Comparison of ENCODE assay signal across 8 cellular contexts in the genomic region with DNA sequence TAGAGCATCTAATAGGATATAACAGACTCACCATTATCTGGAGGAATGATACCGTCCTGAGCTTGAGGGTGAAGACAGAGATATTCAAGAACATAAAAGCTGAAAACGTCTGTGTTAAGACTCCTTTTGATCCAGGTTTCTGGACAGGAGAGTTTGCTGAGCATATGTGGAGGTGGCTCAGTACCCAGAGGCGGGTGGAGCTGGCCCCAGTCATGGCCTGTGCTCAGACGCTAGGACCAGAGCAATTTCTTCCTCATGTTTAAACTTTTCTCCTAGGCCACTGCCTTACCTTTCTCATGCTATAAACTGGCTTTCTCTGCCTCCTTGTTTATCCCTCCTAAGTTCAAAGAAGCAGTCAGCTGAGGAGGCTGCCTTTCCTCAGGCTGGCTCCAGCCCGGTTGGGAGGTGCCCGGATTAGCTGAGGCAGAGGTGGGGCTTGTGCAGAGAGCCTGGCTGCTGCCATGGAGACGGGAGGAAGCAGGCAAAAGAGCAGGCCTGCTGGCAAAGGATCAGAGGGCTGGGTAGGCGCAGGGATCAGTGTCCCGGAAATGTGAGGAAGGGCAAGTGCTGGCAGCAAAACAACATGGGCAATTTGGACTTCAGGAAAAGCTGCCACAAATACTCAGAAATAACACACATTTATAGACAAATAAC. TPM values are rescaled to one million over a fixed set of nuclear protein-coding genes. Genes with fewer than 3 reads are reported as not detected.
DNase-seq lines count a peak whose midpoint lies in the region; ATAC-seq and TF ChIP-seq lines count a peak whose summit lies in the region.

No MANE protein-coding gene starts in this region.

- H3K4me3 Mint-ChIP-seq in T-helper 1 cell treated with Interleukin-12 subunit alpha and Interleukin-12 subunit beta and Interleukin-4 antibody, amounts not matched to agents 30 μg/mL and 1 μg/mL, for 36 hours: no peak overlapping the region
- no peak overlapping the region for H3K4me3 Mint-ChIP-seq in progenitor cell of endocrine pancreas (ENCODE audit: low read depth)

- peaks cover 3 to 49% (median 20%) of the 10 kb centered on the region in 12 donors for H3K4me1 ChIP-seq in heart left ventricle

- no peak for TF ChIP-seq POLR2A in heart left ventricle (IDR thresholded peaks at IDR 0.05)

- no peaks in the 10 kb centered on the region for H3K9me3 Mint-ChIP-seq in T-helper 1 cell treated with Interleukin-12 subunit alpha and Interleukin-12 subunit beta and Interleukin-4 antibody, amounts not matched to agents 30 μg/mL and 1 μg/mL, for 36 hours
- H3K9me3 Mint-ChIP-seq in progenitor cell of endocrine pancreas (ENCODE audit: low read depth): no peaks in the 10 kb centered on the region

- TF ChIP-seq CTCF in heart left ventricle (IDR thresholded peaks at IDR 0.05) (no peak), progenitor cell of endocrine pancreas (IDR thresholded peaks at IDR 0.05; ENCODE audit: unreplicated experiment) (no peak)

- peak overlapping the region in 1 of 12 donors; percentile 11 for H3K4me3 ChIP-seq in heart left ventricle

- intact Hi-C loops in heart left ventricle (cut with DNase I): loop anchor here in 7 of 10 donors (5.0 to 10.0 kb wide), 9 partner anchors 48 to 408 kb away; partner anchors contain the start of genes KLC1 (in 4 of the 7), XRCC3 (in 2 of the 7) and ZFYVE21 (in 2 of the 7)

- ATAC-seq in heart left ventricle: peak; percentile 92 to 98 (median 97)
- no peak for ATAC-seq in GM21786 (IDR thresholded peaks at IDR 0.05; ENCODE audit: unreplicated experiment)

- H3K36me3 Mint-ChIP-seq in T-helper 1 cell treated with Interleukin-12 subunit alpha and Interleukin-12 subunit beta and Interleukin-4 antibody, amounts not matched to agents 30 μg/mL and 1 μg/mL, for 36 hours (ENCODE audit: low read depth): peaks cover 16% of the 10 kb centered on the region
- H3K36me3 Mint-ChIP-seq in progenitor cell of endocrine pancreas (ENCODE audit: insufficient read depth): peaks cover 16% of the 10 kb centered on the region

- peak overlapping the region in 11 of 12 donors; percentile 27 to 76 (median 58) for H3K27ac ChIP-seq in heart left ventricle

- H3K4me1 Mint-ChIP-seq in T-helper 1 cell treated with Interleukin-12 subunit alpha and Interleukin-12 subunit beta and Interleukin-4 antibody, amounts not matched to agents 30 μg/mL and 1 μg/mL, for 36 hours (ENCODE audit: low read depth): no peaks in the 10 kb centered on the region
- no peaks in the 10 kb centered on the region for H3K4me1 Mint-ChIP-seq in progenitor cell of endocrine pancreas (ENCODE audit: low read depth)

- WGBS in heart left ventricle, 4 donors: 23 to 28% (median 27%) methylated on average over 9 of the region's 9 CpGs

- peaks cover 0 to 74% (median 61%) of the 10 kb centered on the region in 9 donors for H3K36me3 ChIP-seq in heart left ventricle

- peak overlapping the region; percentile 26 for H3K27ac Mint-ChIP-seq in T-helper 1 cell treated with Interleukin-12 subunit alpha and Interleukin-12 subunit beta and Interleukin-4 antibody, amounts not matched to agents 30 μg/mL and 1 μg/mL, for 36 hours
- peak overlapping the region; percentile 53 for H3K27ac Mint-ChIP-seq in progenitor cell of endocrine pancreas

- H3K27me3 ChIP-seq in heart left ventricle: no peaks in the 10 kb centered on the region

- DNase-seq in T-helper 1 cell: no peak
- DNase-seq in amniotic epithelial cell (ENCODE audit: low read depth): peak; percentile 93
- peak; percentile 88 to 95 (median 91) for DNase-seq in heart left ventricle
- DNase-seq in progenitor cell of endocrine pancreas (ENCODE audit: low spot score, unreplicated experiment): no peak
- no peak for DNase-seq in NCI-H146 treated with DMSO at 0.1 percent for 48 hours (lab: John Stamatoyannopoulos, UW; ENCODE audit: unreplicated experiment)
- no peak for DNase-seq in activated CD4-positive, CD25-positive, alpha-beta regulatory T cell treated with anti-CD3 and anti-CD28 coated beads, Interleukin-2, amount 50 U/mL, for 72 hours

- no peaks in the 10 kb centered on the region for H3K9me3 ChIP-seq in heart left ventricle

- H3K27me3 Mint-ChIP-seq in T-helper 1 cell treated with Interleukin-12 subunit alpha and Interleukin-12 subunit beta and Interleukin-4 antibody, amounts not matched to agents 30 μg/mL and 1 μg/mL, for 36 hours (ENCODE audit: low read depth): no peaks in the 10 kb centered on the region
- H3K27me3 Mint-ChIP-seq in progenitor cell of endocrine pancreas: no peaks in the 10 kb centered on the region

RNA-seq across cellular contexts. Expression of gene COA8, which starts 13.7 kb away (rescaled TPM):
- 10 to 100 TPM; 30.6 to 66.5 (median 41.9) TPM for total RNA-seq in heart left ventricle
- polyA plus RNA-seq in heart left ventricle: 100 to 1,000 TPM in 1 of 2 donors, 10 to 100 TPM in 1; 47.5 to 109 TPM
- 45.1 and 46.3 TPM in 2 replicates for total RNA-seq in progenitor cell of endocrine pancreas

RNA-seq across cellular contexts. Expression of gene BAG5, which starts 14.0 kb away (rescaled TPM):
- total RNA-seq in heart left ventricle (10 to 100 TPM; 15.0 to 22.8 (median 17.0) TPM), progenitor cell of endocrine pancreas (23.5 and 24.7 TPM in 2 replicates)
- 10 to 100 TPM in 1 of 2 donors, 1 to 10 TPM in 1; 4.8 to 19.1 TPM for polyA plus RNA-seq in heart left ventricle

RNA-seq across cellular contexts. Expression of gene TRMT61A, which starts 47.5 kb away (rescaled TPM):
- 1 to 10 TPM; 3.2 to 7.1 (median 5.1) TPM for total RNA-seq in heart left ventricle
- polyA plus RNA-seq in heart left ventricle: 10 to 100 TPM in 1 of 2 donors, 1 to 10 TPM in 1; 5.8 to 15.9 TPM
- 10.3 and 10.7 TPM in 2 replicates for total RNA-seq in progenitor cell of endocrine pancreas

RNA-seq across cellular contexts. Expression of gene KLC1, which starts 52.5 kb away (rescaled TPM):
- total RNA-seq in heart left ventricle: 100 to 1,000 TPM; 127 to 241 (median 150) TPM
- polyA plus RNA-seq in heart left ventricle: 100 to 1,000 TPM; 162 to 171 TPM
- 178 and 180 TPM in 2 replicates for total RNA-seq in progenitor cell of endocrine pancreas

RNA-seq across cellular contexts. Expression of gene CKB, which starts 53.9 kb away (rescaled TPM):
- 1,000 to 10,000 TPM in 2 of 9 donors, 100 to 1,000 TPM in 7; 203 to 1,105 (median 462) TPM for total RNA-seq in heart left ventricle
- 1,000 to 10,000 TPM in 1 of 2 donors, 100 to 1,000 TPM in 1; 529 to 1,103 TPM for polyA plus RNA-seq in heart left ventricle
- 929 and 983 TPM in 2 replicates for total RNA-seq in progenitor cell of endocrine pancreas

Comparison
In these comparisons a context has a peak if more than half of its experiments do, and no peak if none do; other contexts are left out.
1. DNase-seq: peak in amniotic epithelial cell (single experiment) and heart left ventricle (5 of 5); none in T-helper 1 cell (0 of 5), progenitor cell of endocrine pancreas (single experiment), NCI-H146 treated with DMSO at 0.1 percent for 48 hours (single experiment) and activated CD4-positive, CD25-positive, alpha-beta regulatory T cell treated with anti-CD3 and anti-CD28 coated beads, Interleukin-2, amount 50 U/mL, for 72 hours (single experiment).